Comparison of ENCODE assay signal across 18 cellular contexts in genomic region chr2:10599921-10600320, GRCh38.
DNase-seq lines count a peak whose midpoint lies in the region; ATAC-seq and TF ChIP-seq lines count a peak whose summit lies in the region.
"Had no signal": no experiment of that assay in that cellular context is flagged by ENCODE, and none has a peak within 500 bp of the region (broad histone marks: within the 10 kb centered on the region; RNA-seq: fewer than 3 reads in every experiment).

No MANE protein-coding gene starts in this region.

- no peak for TF ChIP-seq POLR2A in thyroid gland (IDR thresholded peaks at IDR 0.05)
- TF ChIP-seq POLR2A in lower leg skin (IDR thresholded peaks at IDR 0.05) = no peak

- H3K4me1 Mint-ChIP-seq in HFFc6 (ENCODE audit: low read depth) = peaks cover 34% of the 10 kb centered on the region
- H3K4me1 Mint-ChIP-seq: H9 had no signal

- H3K9me3 ChIP-seq in thyroid gland = no peaks in the 10 kb centered on the region
- H3K9me3 ChIP-seq: BE2C, SJSA1 had no signal

- H3K27me3 ChIP-seq in thyroid gland = no peaks in the 10 kb centered on the region
- H3K27me3 ChIP-seq: BE2C, SJSA1 had no signal

- TF ChIP-seq CTCF in HFFc6 (IDR thresholded peaks at IDR 0.05) = no peak
- no peak for TF ChIP-seq CTCF in VCaP (conservative IDR thresholded peaks at IDR 0.05)
- no peak for TF ChIP-seq CTCF in thyroid gland (IDR thresholded peaks at IDR 0.05)
- TF ChIP-seq CTCF in lower leg skin (IDR thresholded peaks at IDR 0.05) = no peak

- peak overlapping the region; percentile 16; the same call in 1 of the 2 replicates for H3K27ac Mint-ChIP-seq in HFFc6
- H3K27ac Mint-ChIP-seq: H9 had no signal

- intact Hi-C loops in thyroid gland (cut with DNase I) = no loop called here
- intact Hi-C loops in lower leg skin (cut with DNase I; ENCODE audit: low total_unique reads) = no loop called here

- H3K27ac ChIP-seq in VCaP (peak overlapping the region; percentile 67; the same call in 1 of the 2 replicates), epithelial cell of prostate (peak overlapping the region; percentile 71), thyroid gland (peak overlapping the region in 1 of 3 donors; percentile 17)
- H3K27ac ChIP-seq: HL-60, SJSA1 had no signal

- H3K4me3 ChIP-seq in thyroid gland (replicated peaks in 1 of 3) = no peak overlapping the region
- no peak overlapping the region for H3K4me3 ChIP-seq in lower leg skin (ENCODE audit: low read depth, poor library complexity, severe bottlenecking)
- H3K4me3 ChIP-seq: SJSA1 had no signal

- H3K9me3 Mint-ChIP-seq in HFFc6 = no peaks in the 10 kb centered on the region

- no peak overlapping the region for H3K4me3 Mint-ChIP-seq in HFFc6
- H3K4me3 Mint-ChIP-seq: H9 had no signal

- 22 to 64% methylated on average over 2 of the region's 2 CpGs for WGBS in thyroid gland, 2 donors
- 48 to 66% methylated on average over 2 of the region's 2 CpGs for WGBS in lower leg skin, 2 donors

- H3K4me1 ChIP-seq in thyroid gland = peaks cover 21 to 26% of the 10 kb centered on the region in 2 donors
- H3K4me1 ChIP-seq: SJSA1 had no signal

- no peaks in the 10 kb centered on the region for H3K27me3 Mint-ChIP-seq in HFFc6 (ENCODE audit: insufficient read depth)

- DNase-seq in HFFc6 = no peak
- DNase-seq in epithelial cell of prostate (ENCODE audit: low read depth, low spot score) = no peak
- peak; percentile 26 to 36 for DNase-seq in thyroid gland
- no peak for DNase-seq in lower leg skin (ENCODE audit: low spot score in 2 of 2)
- DNase-seq: BE2C, EL, H9, KBM-7, NCI-H1092 treated with DMSO at 0.1 percent for 48 hours, NCI-H1436 treated with DMSO at 0.1 percent for 48 hours, NCI-H1930, NCI-H69 had no signal

- ATAC-seq in GM19023 (IDR thresholded peaks at IDR 0.05; ENCODE audit: unreplicated experiment) = no peak
- no peak for ATAC-seq in GM21786 (IDR thresholded peaks at IDR 0.05; ENCODE audit: unreplicated experiment)
- ATAC-seq: HepG2 had no signal

- peaks cover 0 to 6% of the 10 kb centered on the region in 2 donors for H3K36me3 ChIP-seq in thyroid gland

- peaks cover 32% of the 10 kb centered on the region for H3K36me3 Mint-ChIP-seq in HFFc6 (ENCODE audit: low read depth)

Comparison
In these comparisons a context has a peak if more than half of its experiments do, and no peak if none do; other contexts are left out.
1. DNase-seq: peak in thyroid gland (2 of 2); none in HFFc6 (single experiment), epithelial cell of prostate (single experiment) and lower leg skin (0 of 2).